8 cellular contexts compared by ENCODE assay signal in the genomic region with DNA sequence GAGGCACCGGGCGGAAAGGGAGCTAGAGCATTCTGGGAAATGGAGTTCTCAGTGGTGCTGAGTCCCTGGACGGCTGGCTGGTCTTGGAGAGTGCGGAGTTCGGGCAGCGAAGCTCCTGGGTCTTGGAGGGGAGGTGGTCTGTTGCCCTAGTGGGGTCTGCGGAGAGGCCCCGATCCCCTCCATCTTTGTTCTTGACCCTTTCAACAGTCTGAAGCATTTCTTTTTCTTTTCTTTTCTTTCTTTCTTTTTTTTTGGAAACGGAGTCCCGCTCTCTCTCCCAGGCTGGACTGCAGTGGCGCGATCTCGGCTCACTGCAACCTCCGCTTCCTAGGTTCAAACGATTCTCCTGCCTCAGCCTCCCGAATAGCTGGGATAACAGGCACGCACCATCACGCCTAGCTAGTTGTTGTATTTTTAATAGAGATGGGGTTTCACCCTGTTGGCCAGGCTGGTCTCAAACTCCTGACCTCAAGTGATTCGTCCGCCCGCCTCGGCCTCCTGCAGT. TPM values are rescaled to one million over a fixed set of nuclear protein-coding genes. Genes with fewer than 3 reads are reported as not detected.
DNase-seq lines count a peak whose midpoint lies in the region; ATAC-seq and TF ChIP-seq lines count a peak whose summit lies in the region.

No MANE protein-coding gene starts in this region.

- no peak for ATAC-seq in T-cell (replicated peaks in 1 of 4)
- ATAC-seq in GM19463 (IDR thresholded peaks at IDR 0.05; ENCODE audit: unreplicated experiment) = no peak
- ATAC-seq in HG02759 (IDR thresholded peaks at IDR 0.05; ENCODE audit: unreplicated experiment) = no peak

- H3K9me3 Mint-ChIP-seq in T-cell = no peaks in the 10 kb centered on the region

- TF ChIP-seq CTCF in GM12864 (IDR thresholded peaks at IDR 0.05; ENCODE audit: low read depth, low read length, missing control alignments) = no peak
- TF ChIP-seq CTCF in fibroblast of villous mesenchyme (IDR thresholded peaks at IDR 0.05; ENCODE audit: insufficient read depth, low read depth, low read length) = no peak
- TF ChIP-seq CTCF in retinal pigment epithelial cell (conservative IDR thresholded peaks at IDR 0.05; ENCODE audit: low read depth, low read length) = no peak

- CTCF ChIA-PET in T-cell (lab: Charles Lee) = interaction anchor here in 1 of 2 donors (0.5 to 1.2 kb wide), 9 partner anchors 19 to 1186 kb away, joined by 3 to 15 read pairs (median 4); partner anchors contain the start of genes CCDC61, DMWD, IRF2BP1 and MYPOP

- peaks cover 15 to 18% of the 10 kb centered on the region in 2 donors for H3K27me3 Mint-ChIP-seq in T-cell

- H3K4me3 Mint-ChIP-seq in T-cell = peak overlapping the region; percentile 92 to 99 (median 95)

- POLR2A ChIA-PET in T-cell (lab: Charles Lee) = interaction anchor here in 1 of 2 donors (0.6 to 1.0 kb wide), 2 partner anchors 22 to 146 kb away, joined by 3 to 4 read pairs; partner anchors contain the start of gene IRF2BP1

- H3K4me3 ChIP-seq in GM12864 (ENCODE audit: low read depth, low read length) (peak overlapping the region; percentile 99), fibroblast of villous mesenchyme (ENCODE audit: low read depth, low read length) (peak overlapping the region; percentile 98), retinal pigment epithelial cell (ENCODE audit: low read length) (peak overlapping the region; percentile 41)

- H3K4me1 Mint-ChIP-seq in T-cell = peaks cover 23 to 38% (median 29%) of the 10 kb centered on the region in 3 donors

- peak overlapping the region; percentile 70 to 93 for H3K27ac Mint-ChIP-seq in T-cell

- peaks cover 4% of the 10 kb centered on the region for H3K36me3 Mint-ChIP-seq in T-cell

- no peak for DNase-seq in GM12864 (ENCODE audit: low read depth)
- no peak for DNase-seq in T-cell
- DNase-seq in fibroblast of villous mesenchyme (ENCODE audit: low read depth) = no peak
- DNase-seq in retinal pigment epithelial cell (ENCODE audit: low read depth) = no peak
- no peak for DNase-seq in NCI-H524 treated with DMSO at 0.1 percent for 48 hours (lab: John Stamatoyannopoulos, UW)
- DNase-seq in DMS79 treated with DMSO at 0.1 percent for 48 hours (lab: John Stamatoyannopoulos, UW) = no peak

RNA-seq across cellular contexts. Expression of gene SYMPK, which starts 0.4 kb away (rescaled TPM):
- 100 to 1,000 TPM in 1 of 5 donors, 10 to 100 TPM in 4; 89.7 to 102 (median 94.7) TPM for total RNA-seq in T-cell
- total RNA-seq in fibroblast of villous mesenchyme = 37.1 and 38.7 TPM in 2 replicates

RNA-seq across cellular contexts. Expression of gene FOXA3, which starts 0.7 kb away (rescaled TPM):
- total RNA-seq in T-cell (under 1 TPM in 1 of 5 donors, not detected in 4; 0.16 TPM), fibroblast of villous mesenchyme (not detected in 2 replicates)

RNA-seq across cellular contexts. Expression of gene IRF2BP1, which starts 22.6 kb away (rescaled TPM):
- total RNA-seq in T-cell = 10 to 100 TPM; 22.7 to 42.3 (median 38.0) TPM
- total RNA-seq in fibroblast of villous mesenchyme = 26.3 and 30.9 TPM in 2 replicates

RNA-seq across cellular contexts. Expression of gene MYPOP, which starts 39.0 kb away (rescaled TPM):
- total RNA-seq in T-cell (10 to 100 TPM in 3 of 5 donors, 1 to 10 TPM in 2; 7.3 to 17.5 (median 16.9) TPM), fibroblast of villous mesenchyme (2.6 TPM in 2 replicates)

RNA-seq across cellular contexts. Expression of gene RSPH6A, which starts 48.3 kb away (rescaled TPM):
- under 1 TPM; 0.20 to 0.47 (median 0.38) TPM for total RNA-seq in T-cell
- under 0.01 and 0.32 TPM in 2 replicates for total RNA-seq in fibroblast of villous mesenchyme

Comparison
In these comparisons a context has a peak if more than half of its experiments do, and no peak if none do; other contexts are left out.
1. H3K4me3 ChIP-seq: peak in every context shown above with its lines; median percentile 99 in GM12864; 98 in fibroblast of villous mesenchyme; 41 in retinal pigment epithelial cell.